Comparison of ENCODE assay signal across 12 cellular contexts in the genomic region with DNA sequence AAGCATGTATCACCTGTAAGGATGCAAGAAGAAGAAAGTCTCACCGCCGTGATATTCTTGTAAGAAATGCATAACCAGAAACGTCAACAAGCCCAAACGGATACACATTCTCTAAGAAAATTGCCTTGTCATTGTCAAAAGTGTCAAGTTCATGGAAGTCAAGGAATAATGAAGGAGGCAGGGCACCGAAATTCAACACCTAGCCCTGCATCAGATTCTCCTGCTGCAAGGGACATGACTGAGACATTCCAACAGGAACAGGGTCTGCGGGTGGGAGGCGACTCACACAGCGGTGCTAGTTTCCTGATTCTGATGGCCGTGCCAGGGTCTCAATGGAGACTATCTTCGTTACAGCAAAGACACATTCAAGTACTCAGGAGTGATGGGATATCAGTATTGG. TPM values are rescaled to one million over a fixed set of nuclear protein-coding genes. Genes with fewer than 3 reads are reported as not detected.
DNase-seq lines count a peak whose midpoint lies in the region; ATAC-seq lines count a peak whose summit lies in the region.
"Had no signal": no experiment of that assay in that cellular context is flagged by ENCODE, and none has a peak within 500 bp of the region (broad histone marks: within the 10 kb centered on the region; RNA-seq: fewer than 3 reads in every experiment).

No MANE protein-coding gene starts in this region.

- peak overlapping the region; percentile 96 for H3K27ac ChIP-seq in subcutaneous abdominal adipose tissue (ENCODE audit: low read depth, low read length)

- DNase-seq in activated T-cell treated with anti-CD3 and anti-CD28 coated beads, Interleukin-2, amount 50 U/mL, for 72 hours: no peak
- no peak for DNase-seq in activated T-cell treated with anti-CD3 and anti-CD28 coated beads, Interleukin-2, amount 50 U/mL, for 4 hours
- DNase-seq in left kidney (ENCODE audit: low read depth, low spot score) (peak; percentile 63), SKM-1 (lab: John Stamatoyannopoulos, UW; ENCODE audit: unreplicated experiment) (no peak), NOMO-1 treated with DMSO at 0.1 percent for 48 hours (lab: John Stamatoyannopoulos, UW; ENCODE audit: unreplicated experiment) (no peak), NCI-H446 (lab: John Stamatoyannopoulos, UW) (no peak)
- DNase-seq: activated effector memory CD4-positive, alpha-beta T cell treated with Interleukin-2 at 50 U/mL for 16 hours; cortex of kidney; NCI-H2029 treated with DMSO at 0.1 percent for 48 hours; OCI-M1 had no signal

- H3K9ac ChIP-seq in subcutaneous abdominal adipose tissue (ENCODE audit: low read length in 5 of 5): no peak overlapping the region

- H3K27me3 ChIP-seq in subcutaneous abdominal adipose tissue (ENCODE audit: control insufficient read depth in 5 of 5, insufficient read depth in 4 of 5, low read length in 5 of 5): no peaks in the 10 kb centered on the region

- H3K4me3 ChIP-seq in subcutaneous abdominal adipose tissue (ENCODE audit: low read depth in 1 of 5, low read length in 5 of 5): peak overlapping the region in 1 of 5 donors; percentile 17

- H3K4me1 Mint-ChIP-seq in activated T-cell treated with anti-CD3 and anti-CD28 coated beads, Interleukin-2, amount 50 U/mL, for 72 hours (ENCODE audit: low read depth): peaks cover 89% of the 10 kb centered on the region
- peaks cover 85% of the 10 kb centered on the region for H3K4me1 Mint-ChIP-seq in activated T-cell treated with anti-CD3 and anti-CD28 coated beads, Interleukin-2, amount 50 U/mL, for 4 hours (ENCODE audit: low read depth)
- peaks cover 86% of the 10 kb centered on the region for H3K4me1 Mint-ChIP-seq in activated naive CD8-positive, alpha-beta T cell (ENCODE audit: low read depth)

- H3K27me3 Mint-ChIP-seq in activated T-cell treated with anti-CD3 and anti-CD28 coated beads, Interleukin-2, amount 50 U/mL, for 72 hours (ENCODE audit: low read depth): no peaks in the 10 kb centered on the region
- no peaks in the 10 kb centered on the region for H3K27me3 Mint-ChIP-seq in activated T-cell treated with anti-CD3 and anti-CD28 coated beads, Interleukin-2, amount 50 U/mL, for 4 hours (ENCODE audit: low read depth)
- H3K27me3 Mint-ChIP-seq in activated naive CD8-positive, alpha-beta T cell: no peaks in the 10 kb centered on the region

- H3K36me3 ChIP-seq in subcutaneous abdominal adipose tissue (ENCODE audit: control insufficient read depth in 5 of 5, insufficient read depth in 5 of 5, low read length in 5 of 5): peaks cover 0 to 2% (median 0%) of the 10 kb centered on the region in 5 donors

- ATAC-seq in activated T-cell treated with anti-CD3 and anti-CD28 coated beads, Interleukin-2, amount 50 U/mL, for 72 hours (replicated peaks in 1 of 2): no peak
- ATAC-seq in activated T-cell treated with anti-CD3 and anti-CD28 coated beads, Interleukin-2, amount 50 U/mL, for 4 hours: no peak

- peaks cover 16 to 71% (median 50%) of the 10 kb centered on the region in 5 donors for H3K4me1 ChIP-seq in subcutaneous abdominal adipose tissue (ENCODE audit: control insufficient read depth in 5 of 5, insufficient read depth in 5 of 5, low read length in 5 of 5)

- peak overlapping the region; percentile 22 to 64 for H3K4me3 Mint-ChIP-seq in activated T-cell treated with anti-CD3 and anti-CD28 coated beads, Interleukin-2, amount 50 U/mL, for 72 hours
- H3K4me3 Mint-ChIP-seq in activated T-cell treated with anti-CD3 and anti-CD28 coated beads, Interleukin-2, amount 50 U/mL, for 4 hours: no peak overlapping the region
- peak overlapping the region; percentile 36 for H3K4me3 Mint-ChIP-seq in activated naive CD8-positive, alpha-beta T cell

- H3K36me3 Mint-ChIP-seq in activated T-cell treated with anti-CD3 and anti-CD28 coated beads, Interleukin-2, amount 50 U/mL, for 72 hours (ENCODE audit: insufficient read depth in 2 of 2): peaks cover 5 to 12% of the 10 kb centered on the region in 2 donors
- peaks cover 37% of the 10 kb centered on the region for H3K36me3 Mint-ChIP-seq in activated T-cell treated with anti-CD3 and anti-CD28 coated beads, Interleukin-2, amount 50 U/mL, for 4 hours (ENCODE audit: insufficient read depth)
- H3K36me3 Mint-ChIP-seq in activated naive CD8-positive, alpha-beta T cell: peaks cover 11% of the 10 kb centered on the region

- H3K9me3 ChIP-seq in subcutaneous abdominal adipose tissue (ENCODE audit: control insufficient read depth in 5 of 5, low read length in 5 of 5): no peaks in the 10 kb centered on the region

- H3K9me3 Mint-ChIP-seq in activated T-cell treated with anti-CD3 and anti-CD28 coated beads, Interleukin-2, amount 50 U/mL, for 72 hours: no peaks in the 10 kb centered on the region
- H3K9me3 Mint-ChIP-seq in activated T-cell treated with anti-CD3 and anti-CD28 coated beads, Interleukin-2, amount 50 U/mL, for 4 hours: no peaks in the 10 kb centered on the region
- no peaks in the 10 kb centered on the region for H3K9me3 Mint-ChIP-seq in activated naive CD8-positive, alpha-beta T cell (ENCODE audit: low read depth)

- H3K27ac Mint-ChIP-seq in activated T-cell treated with anti-CD3 and anti-CD28 coated beads, Interleukin-2, amount 50 U/mL, for 72 hours: peak overlapping the region; percentile 40
- peak overlapping the region; percentile 1 for H3K27ac Mint-ChIP-seq in activated naive CD8-positive, alpha-beta T cell

RNA-seq across cellular contexts. Expression of a gene that starts 26.7 kb away (rescaled TPM):
- total RNA-seq in activated T-cell treated with anti-CD3 and anti-CD28 coated beads, Interleukin-2, amount 50 U/mL, for 72 hours: 10 to 100 TPM; 70.3 TPM
- 10 to 100 TPM; 29.3 to 37.4 (median 32.8) TPM for total RNA-seq in activated T-cell treated with anti-CD3 and anti-CD28 coated beads, Interleukin-2, amount 50 U/mL, for 4 hours
